ENCODE assay signal across 22 cellular contexts in the genomic region with DNA sequence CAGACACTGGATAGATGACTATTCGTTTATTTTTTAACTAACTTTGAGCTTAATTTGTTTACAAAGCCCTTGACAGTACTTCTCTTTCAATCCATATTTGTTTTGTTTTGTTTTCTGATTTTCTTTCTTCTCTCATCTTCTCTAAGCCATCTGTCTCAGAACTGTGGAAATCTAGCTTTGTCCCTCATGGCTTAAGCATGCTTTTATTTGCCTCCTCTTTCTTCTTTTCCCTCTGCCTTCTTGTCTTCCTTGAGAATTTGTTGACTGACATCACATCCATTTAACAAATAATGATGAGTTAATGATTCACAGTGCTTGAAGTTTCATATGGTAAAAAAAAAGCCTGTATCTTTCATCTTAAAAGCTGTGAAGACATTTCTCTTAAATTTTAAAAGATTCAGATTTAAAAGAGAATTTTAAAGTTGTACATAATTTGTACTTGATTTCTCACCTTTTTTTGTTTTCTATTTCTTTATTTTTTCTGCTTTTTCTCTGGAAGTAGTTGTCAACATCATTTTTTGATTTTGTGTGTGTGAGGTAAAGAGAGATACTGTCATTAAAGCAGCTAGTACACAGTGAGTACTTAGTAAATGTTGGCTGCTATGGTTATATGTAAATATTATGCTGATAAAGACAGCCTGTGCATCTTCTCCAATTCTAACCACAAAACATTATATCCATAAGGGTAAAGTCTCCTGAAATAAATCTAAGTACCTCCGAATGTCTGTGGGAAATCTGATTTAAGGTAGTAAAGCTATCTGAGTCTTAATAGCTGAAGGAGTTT. TPM values are rescaled to one million over a fixed set of nuclear protein-coding genes. Genes with fewer than 3 reads are reported as not detected.
"Had no signal": no experiment of that assay in that cellular context is flagged by ENCODE, and none has a peak within 500 bp of the region (broad histone marks: within the 10 kb centered on the region; RNA-seq: fewer than 3 reads in every experiment).

No MANE protein-coding gene starts in this region.

- H3K27ac ChIP-seq: Peyer's patch, RWPE1 had no signal

- ATAC-seq: activated naive CD4-positive, alpha-beta T cell treated with anti-CD3 and anti-CD28 coated beads, Interleukin-2, amount 50 U/mL, for 72 hours; activated naive CD8-positive, alpha-beta T cell treated with anti-CD3 and anti-CD28 coated beads, Interleukin-2, amount 50 U/mL, for 24 hours; activated T-cell treated with anti-CD3 and anti-CD28 coated beads, Interleukin-2, amount 50 U/mL, for 4 hours had no signal

- H3K4me1 ChIP-seq: Peyer's patch had no signal

- H3K36me3 ChIP-seq: MG63, Peyer's patch had no signal

- H3K9me3 ChIP-seq: MG63, Peyer's patch had no signal

- H3K27me3 ChIP-seq: MG63, Peyer's patch had no signal

- H3K4me3 ChIP-seq: MG63, Peyer's patch had no signal

- DNase-seq: activated B cell treated with CpG ODN at 0.5 μM for 24 hours; activated CD4-positive, alpha-beta memory T cell treated with anti-CD3 and anti-CD28 coated beads for 36 hours; activated CD4-positive, alpha-beta T cell treated with anti-CD3 and anti-CD28 coated beads for 1 hour; activated CD4-positive, alpha-beta T cell treated with anti-CD3 and anti-CD28 coated beads, Interleukin-2, amount 10 ng/mL, durations not matched to agents 24 days and 14 days; activated CD8-positive, alpha-beta memory T cell treated with anti-CD3 and anti-CD28 coated beads for 24 hours; activated effector memory CD4-positive, alpha-beta T cell treated with anti-CD3 and anti-CD28 coated beads, Interleukin-2, amount 50 U/mL, for 16 hours; activated naive CD4-positive, alpha-beta T cell treated with Interleukin-2 at 50 U/mL for 16 hours; activated naive CD8-positive, alpha-beta T cell treated with anti-CD3 and anti-CD28 coated beads, Interleukin-2, amount 50 U/mL, for 24 hours; activated T-cell treated with anti-CD3 and anti-CD28 coated beads, Interleukin-2, amount 50 U/mL, for 4 hours; amniotic stem cell; MG63; MV-4-11; NCI-H1092 treated with DMSO at 0.1 percent for 48 hours; NCI-H1417 treated with DMSO at 0.1 percent for 48 hours; NCI-H1694; NCI-H2029; NCI-H2171; NCI-H226; Peyer's patch; SHP77 treated with DMSO at 0.1 percent for 48 hours had no signal

RNA-seq across cellular contexts. Expression of gene SGCD, which starts 13.9 kb away (rescaled TPM):
- total RNA-seq: activated B cell treated with CpG ODN at 0.5 μM for 24 hours; activated CD4-positive, alpha-beta memory T cell treated with anti-CD3 and anti-CD28 coated beads for 36 hours; activated CD4-positive, alpha-beta T cell treated with anti-CD3 and anti-CD28 coated beads, Interleukin-2, amount 10 ng/mL, durations not matched to agents 24 days and 14 days had no signal
